ENCODE assay signal across 8 cellular contexts in genomic region chr10:102413053-102413705, GRCh38. TPM values are rescaled to one million over a fixed set of nuclear protein-coding genes. Genes with fewer than 3 reads are reported as not detected.
A peak's percentile ranks its signal among the peaks of the same experiment; 100 is the strongest.
DNase-seq lines count a peak whose midpoint lies in the region; ATAC-seq and TF ChIP-seq lines count a peak whose summit lies in the region.
"Had no signal": no experiment of that assay in that cellular context is flagged by ENCODE, and none has a peak within 500 bp of the region (broad histone marks: within the 10 kb centered on the region; RNA-seq: fewer than 3 reads in every experiment).

No MANE protein-coding gene starts in this region.

- H3K27ac Mint-ChIP-seq in stimulated activated naive B cell treated with anti-CD40 and anti-IgM and Interleukin-4, amounts not matched to agents 10 μg/mL and 1 μg/mL and 100 μg/mL, for 72 hours = no peak overlapping the region
- H3K27ac Mint-ChIP-seq: stimulated activated naive CD8-positive, alpha-beta T cell treated with anti-CD3 and anti-CD28 coated beads, Interleukin-15, Interleukin-2, amounts not matched to agents 100 ng/mL and 50 ng/mL, for 24 hours had no signal

- DNase-seq in activated effector memory CD4-positive, alpha-beta T cell treated with anti-CD3 and anti-CD28 coated beads, Interleukin-2, amount 50 U/mL, for 16 hours = peak; percentile 78
- DNase-seq in activated effector memory CD4-positive, alpha-beta T cell treated with Interleukin-2 at 50 U/mL for 16 hours = no peak
- peak; percentile 87 for DNase-seq in SK-N-DZ (ENCODE audit: low spot score)
- DNase-seq in stimulated activated naive B cell treated with anti-CD40 and anti-IgM and Interleukin-4, amounts not matched to agents 10 μg/mL and 1 μg/mL and 100 μg/mL, for 72 hours = no peak
- no peak for DNase-seq in omental fat pad (ENCODE audit: low spot score)
- DNase-seq: left cardiac atrium had no signal

- no peaks in the 10 kb centered on the region for H3K36me3 Mint-ChIP-seq in stimulated activated naive B cell treated with anti-CD40 and anti-IgM and Interleukin-4, amounts not matched to agents 10 μg/mL and 1 μg/mL and 100 μg/mL, for 72 hours

- peaks cover 74 to 85% of the 10 kb centered on the region in 2 donors for H3K27me3 Mint-ChIP-seq in stimulated activated naive B cell treated with anti-CD40 and anti-IgM and Interleukin-4, amounts not matched to agents 10 μg/mL and 1 μg/mL and 100 μg/mL, for 72 hours

- peak; percentile 38 to 41 for ATAC-seq in stimulated activated naive B cell treated with anti-CD40 and anti-IgM and Interleukin-4, amounts not matched to agents 10 μg/mL and 1 μg/mL and 100 μg/mL, for 72 hours (replicated peaks)
- ATAC-seq in GM19452 (IDR thresholded peaks at IDR 0.05; ENCODE audit: unreplicated experiment) (no peak), omental fat pad (ENCODE audit: low FRiP score) (no peak)
- ATAC-seq: left cardiac atrium had no signal

- no peak for TF ChIP-seq CTCF in omental fat pad (IDR thresholded peaks at IDR 0.05)

- H3K4me1 Mint-ChIP-seq in stimulated activated naive B cell treated with anti-CD40 and anti-IgM and Interleukin-4, amounts not matched to agents 10 μg/mL and 1 μg/mL and 100 μg/mL, for 72 hours = peaks cover 27 to 47% of the 10 kb centered on the region in 2 donors

- H3K9me3 Mint-ChIP-seq in stimulated activated naive B cell treated with anti-CD40 and anti-IgM and Interleukin-4, amounts not matched to agents 10 μg/mL and 1 μg/mL and 100 μg/mL, for 72 hours = no peaks in the 10 kb centered on the region
- H3K9me3 Mint-ChIP-seq: stimulated activated naive CD8-positive, alpha-beta T cell treated with anti-CD3 and anti-CD28 coated beads, Interleukin-15, Interleukin-2, amounts not matched to agents 100 ng/mL and 50 ng/mL, for 24 hours had no signal

- H3K4me3 Mint-ChIP-seq in stimulated activated naive B cell treated with anti-CD40 and anti-IgM and Interleukin-4, amounts not matched to agents 10 μg/mL and 1 μg/mL and 100 μg/mL, for 72 hours = no peak overlapping the region
- H3K4me3 Mint-ChIP-seq: stimulated activated naive CD8-positive, alpha-beta T cell treated with anti-CD3 and anti-CD28 coated beads, Interleukin-15, Interleukin-2, amounts not matched to agents 100 ng/mL and 50 ng/mL, for 24 hours had no signal

RNA-seq across cellular contexts. Expression of gene PSD, which starts 5.4 kb away (rescaled TPM):
- polyA plus RNA-seq in SK-N-DZ (2014; cell fraction: cytosol; rRNA removed) = 19.2 and 20.4 TPM in 2 replicates
- polyA plus RNA-seq in SK-N-DZ (2014; cell fraction: nucleus; rRNA removed) = 90.7 and 104 TPM in 2 replicates
- total RNA-seq in omental fat pad = 1 to 10 TPM in 2 of 4 donors, under 1 TPM in 1, not detected in 1; 0.44 to 1.6 (median 1.1) TPM

RNA-seq across cellular contexts. Expression of gene FBXL15, which starts 7.5 kb away (rescaled TPM):
- polyA plus RNA-seq in SK-N-DZ (2014; cell fraction: cytosol; rRNA removed) = 34.1 and 42.6 TPM in 2 replicates
- polyA plus RNA-seq in SK-N-DZ (2014; cell fraction: nucleus; rRNA removed) = 47.1 and 53.0 TPM in 2 replicates
- total RNA-seq in omental fat pad = 10 to 100 TPM; 11.7 to 16.8 (median 15.0) TPM

RNA-seq across cellular contexts. Expression of gene NFKB2, which starts 17.7 kb away (rescaled TPM):
- 6.1 and 9.8 TPM in 2 replicates for polyA plus RNA-seq in SK-N-DZ (2014; cell fraction: cytosol; rRNA removed)
- 13.4 and 19.5 TPM in 2 replicates for polyA plus RNA-seq in SK-N-DZ (2014; cell fraction: nucleus; rRNA removed)
- 10 to 100 TPM; 13.7 to 54.4 (median 28.8) TPM for total RNA-seq in omental fat pad

RNA-seq across cellular contexts. Expression of gene CUEDC2, which starts 19.2 kb away (rescaled TPM):
- 130 and 171 TPM in 2 replicates for polyA plus RNA-seq in SK-N-DZ (2014; cell fraction: cytosol; rRNA removed)
- 127 and 172 TPM in 2 replicates for polyA plus RNA-seq in SK-N-DZ (2014; cell fraction: nucleus; rRNA removed)
- 10 to 100 TPM; 41.1 to 51.6 (median 47.2) TPM for total RNA-seq in omental fat pad

RNA-seq across cellular contexts. Expression of gene C10orf95, which starts 38.2 kb away (rescaled TPM):
- polyA plus RNA-seq in SK-N-DZ (2014; cell fraction: cytosol; rRNA removed) = not detected in 2 replicates
- not detected in 2 replicates for polyA plus RNA-seq in SK-N-DZ (2014; cell fraction: nucleus; rRNA removed)
- under 1 TPM in 1 of 4 donors, not detected in 3; 0.84 TPM for total RNA-seq in omental fat pad
- total RNA-seq: left cardiac atrium had no signal

Comparison
In these comparisons a context has a peak if more than half of its experiments do, and no peak if none do; other contexts are left out.
1. DNase-seq: peak in activated effector memory CD4-positive, alpha-beta T cell treated with anti-CD3 and anti-CD28 coated beads, Interleukin-2, amount 50 U/mL, for 16 hours (single experiment) and SK-N-DZ (single experiment); none in activated effector memory CD4-positive, alpha-beta T cell treated with Interleukin-2 at 50 U/mL for 16 hours (single experiment), stimulated activated naive B cell treated with anti-CD40 and anti-IgM and Interleukin-4, amounts not matched to agents 10 μg/mL and 1 μg/mL and 100 μg/mL, for 72 hours (single experiment) and omental fat pad (single experiment).
2. ATAC-seq: peak in stimulated activated naive B cell treated with anti-CD40 and anti-IgM and Interleukin-4, amounts not matched to agents 10 μg/mL and 1 μg/mL and 100 μg/mL, for 72 hours (2 of 2); none in GM19452 (single experiment) and omental fat pad (single experiment).